In genomic region chr11:57742087-57742452, GRCh38 we compare ENCODE assay signal across 8 cellular contexts. TPM values are rescaled to one million over a fixed set of nuclear protein-coding genes. Genes with fewer than 3 reads are reported as not detected.
DNase-seq lines count a peak whose midpoint lies in the region; ATAC-seq, FAIRE-seq and TF ChIP-seq lines count a peak whose summit lies in the region.

No MANE protein-coding gene starts in this region.

- H3K9me3 ChIP-seq in A549 (no peaks in the 10 kb centered on the region), mucosa of rectum (ENCODE audit: control insufficient read depth in 2 of 2, low read length in 2 of 2) (no peaks in the 10 kb centered on the region)

- no peak for FAIRE-seq in A549 (lab: Jason Lieb, UNC)

- no peak for TF ChIP-seq POLR2A in A549 (IDR thresholded peaks at IDR 0.05; ENCODE audit: low read length)

- H3K4me1 ChIP-seq in A549 (peaks cover 14% of the 10 kb centered on the region), mucosa of rectum (ENCODE audit: control insufficient read depth in 2 of 2, insufficient read depth in 2 of 2, low read length in 2 of 2) (peaks cover 9 to 16% of the 10 kb centered on the region in 2 donors)

- TF ChIP-seq CTCF in A549 (IDR thresholded peaks at IDR 0.05) (no peak), HFF-Myc (IDR thresholded peaks at IDR 0.05; ENCODE audit: low read depth, low read length, missing control alignments) (no peak), MCF 10A (IDR thresholded peaks at IDR 0.05; ENCODE audit: unreplicated experiment) (no peak), GM20000 (IDR thresholded peaks at IDR 0.05; ENCODE audit: extremely low read depth, missing control alignments) (no peak)

- TF ChIP-seq RAD21 in A549 (conservative IDR thresholded peaks at IDR 0.05 in 1 of 2, IDR thresholded peaks at IDR 0.05 in 1 of 2), result no peak

- peaks cover 43 to 51% of the 10 kb centered on the region in 2 donors for H3K36me3 ChIP-seq in mucosa of rectum (ENCODE audit: control insufficient read depth in 2 of 2, insufficient read depth in 2 of 2, low read length in 2 of 2)

- peak overlapping the region; percentile 89 for H3K4me3 Mint-ChIP-seq in MCF 10A (ENCODE audit: unreplicated experiment)

- CTCF ChIA-PET in A549 (lab: Yijun Ruan, JAX), result interaction anchor here (0.6 to 2.9 kb wide), 4 partner anchors 9 to 59 kb away, joined by 3 to 24 read pairs (median 12); partner anchors contain the start of gene BTBD18
- CTCF ChIA-PET in MCF 10A (lab: Yijun Ruan, JAX), result interaction anchor here (0.6 to 4.4 kb wide), 6 partner anchors 9 to 541 kb away, joined by 3 to 44 read pairs (median 4); partner anchors contain the start of genes BTBD18 and TMX2

- H3K4me3 ChIP-seq in A549 (peak overlapping the region; percentile 88), HFF-Myc (replicated peaks; ENCODE audit: low read depth, low read length) (peak overlapping the region; percentile 98), mucosa of rectum (ENCODE audit: low read length in 2 of 2) (peak overlapping the region; percentile 94)

- WGBS in A549 (ENCODE audit: missing lambda C conversion rate), result 7% methylated on average over 10 of the region's 10 CpGs

- peak overlapping the region; percentile 99 for H3K27ac Mint-ChIP-seq in MCF 10A (ENCODE audit: low read depth, unreplicated experiment)

- no peaks in the 10 kb centered on the region for H3K27me3 ChIP-seq in mucosa of rectum (ENCODE audit: control insufficient read depth in 2 of 2, insufficient read depth in 2 of 2, low read length in 2 of 2)

- no peaks in the 10 kb centered on the region for H3K9me3 Mint-ChIP-seq in MCF 10A (ENCODE audit: unreplicated experiment)

- peak overlapping the region; percentile 82 for H3K4me2 ChIP-seq in A549

- intact Hi-C loops in MCF 10A (cut with micrococcal nuclease), result no loop called here

- ATAC-seq in A549, result no peak
- no peak for ATAC-seq in esophagus mucosa

- H3K4me1 Mint-ChIP-seq in MCF 10A (ENCODE audit: insufficient read depth, unreplicated experiment), result no peaks in the 10 kb centered on the region

- TSS peak; percentile 45 for BruUV-seq in MCF 10A (replicated peaks; lab: Mats Ljungman, UMichigan)

- no peak for TF ChIP-seq EP300 in A549 (IDR thresholded peaks at IDR 0.05)

- POLR2A ChIA-PET in A549 (lab: Yijun Ruan, JAX), result interaction anchor here (1.1 to 2.3 kb wide), 10 partner anchors 9 to 406 kb away, joined by 3 to 23 read pairs (median 8); partner anchors contain the start of genes BTBD18, CTNND1, MED19 and SSRP1
- POLR2A ChIA-PET in MCF 10A (lab: Yijun Ruan, JAX), result interaction anchor here (0.6 to 5.9 kb wide), 24 partner anchors 8 to 943 kb away, joined by 3 to 109 read pairs (median 4); partner anchors contain the start of genes BTBD18, CTNND1, MED19 and SLC43A3

- H3K27ac ChIP-seq in A549 (peak overlapping the region; percentile 90 to 95), mucosa of rectum (ENCODE audit: low read depth in 2 of 2, low read length in 2 of 2) (peak overlapping the region; percentile 84 to 88)

- peaks cover 77% of the 10 kb centered on the region for H3K36me3 Mint-ChIP-seq in MCF 10A (ENCODE audit: insufficient read depth, unreplicated experiment)

- H3K27me3 Mint-ChIP-seq in MCF 10A (ENCODE audit: insufficient read depth, unreplicated experiment), result no peaks in the 10 kb centered on the region

- DNase-seq in A549 (ENCODE audit: low read depth in 1 of 2, low spot score in 1 of 2) (no peak), HFF-Myc (ENCODE audit: extremely low read depth, low read depth) (no peak), MCF 10A (ENCODE audit: unreplicated experiment) (no peak), NCI-H2227 treated with DMSO at 0.1 percent for 48 hours (lab: John Stamatoyannopoulos, UW) (no peak), GM20000 (ENCODE audit: low spot score) (no peak)
- DNase-seq in effector CD4-positive, alpha-beta T cell, result no peak

- peak overlapping the region; percentile 85 to 95 for H3K9ac ChIP-seq in mucosa of rectum (ENCODE audit: low read depth in 1 of 2, low read length in 2 of 2)

TF ChIP-seq in A549, 52 proteins besides CTCF, POLR2A, EP300 and RAD21 (continues in another document):
- TF ChIP-seq CBX2 (IDR thresholded peaks at IDR 0.05; ENCODE audit: borderline replicate concordance, low read depth) (no peak), TFCP2L1 (CRISPR knock-in tag; IDR thresholded peaks at IDR 0.05) (no peak), NFE2L2 (conservative IDR thresholded peaks at IDR 0.05; ENCODE audit: low read length) (no peak), PBX3 (IDR thresholded peaks at IDR 0.05) (no peak), SREBF2 (IDR thresholded peaks at IDR 0.05) (no peak), JUNB (IDR thresholded peaks at IDR 0.05) (no peak), ZNF302 (CRISPR knock-in tag; IDR thresholded peaks at IDR 0.05) (no peak), REST (IDR thresholded peaks at IDR 0.05) (no peak), HEYL (CRISPR knock-in tag; IDR thresholded peaks at IDR 0.05) (no peak), RNF2 (IDR thresholded peaks at IDR 0.05; ENCODE audit: borderline replicate concordance, low read depth) (no peak), ZFP36 (IDR thresholded peaks at IDR 0.05; ENCODE audit: borderline replicate concordance, partially characterized antibody) (no peak)

RNA-seq across cellular contexts. Expression of gene SELENOH, which starts 0.8 kb away (rescaled TPM):
- polyA plus RNA-seq in A549 (2011; rRNA removed) (99.7 and 115 TPM in 2 replicates), A549 (2017; fragmentation: RNase III; extraction: RNeasy Plus Mini Kit Qiagen cat#74134 plus additional on column Dnase treatment) (91.4 to 96.3 TPM (median 91.8 TPM) in 3 replicates)
- polyA plus RNA-seq in A549 (2012; cell fraction: cytosol; rRNA removed), result 202 and 204 TPM in 2 replicates
- polyA plus RNA-seq in A549 (2012; cell fraction: nucleus; rRNA removed), result 138 and 154 TPM in 2 replicates
- 9.0 and 11.6 TPM in 2 replicates for polyA minus RNA-seq in A549 (2011; rRNA and poly(A)+ RNA removed)
- total RNA-seq in MCF 10A (2022) (60.3 and 84.5 TPM in 2 replicates), esophagus mucosa (120 TPM)

RNA-seq across cellular contexts. Expression of gene BTBD18, which starts 9.5 kb away (rescaled TPM):
- polyA plus RNA-seq in A549 (2011; rRNA removed), result not detected in 2 replicates
- not detected in 2 replicates for polyA plus RNA-seq in A549 (2012; cell fraction: cytosol; rRNA removed)
- polyA plus RNA-seq in A549 (2012; cell fraction: nucleus; rRNA removed), result not detected in 2 replicates
- polyA plus RNA-seq in A549 (2017; fragmentation: RNase III; extraction: RNeasy Plus Mini Kit Qiagen cat#74134 plus additional on column Dnase treatment), result not detected in 3 replicates
- not detected in 2 replicates for polyA minus RNA-seq in A549 (2011; rRNA and poly(A)+ RNA removed)
- total RNA-seq in MCF 10A (2022), result not detected in 2 replicates
- not detected for total RNA-seq in esophagus mucosa

RNA-seq across cellular contexts. Expression of gene CTNND1, which starts 19.5 kb away (rescaled TPM):
- polyA plus RNA-seq in A549 (2011; rRNA removed), result 146 and 148 TPM in 2 replicates
- 54.5 and 62.5 TPM in 2 replicates for polyA plus RNA-seq in A549 (2012; cell fraction: cytosol; rRNA removed)
- polyA plus RNA-seq in A549 (2012; cell fraction: nucleus; rRNA removed), result 107 and 112 TPM in 2 replicates
- 72.8 to 74.5 TPM (median 74.1 TPM) in 3 replicates for polyA plus RNA-seq in A549 (2017; fragmentation: RNase III; extraction: RNeasy Plus Mini Kit Qiagen cat#74134 plus additional on column Dnase treatment)
- 431 and 540 TPM in 2 replicates for polyA minus RNA-seq in A549 (2011; rRNA and poly(A)+ RNA removed)
- 114 and 118 TPM in 2 replicates for total RNA-seq in MCF 10A (2022)
- 323 TPM for total RNA-seq in esophagus mucosa

RNA-seq across cellular contexts. Expression of gene TMX2, which starts 29.7 kb away (rescaled TPM):
- 168 and 191 TPM in 2 replicates for polyA plus RNA-seq in A549 (2011; rRNA removed)
- polyA plus RNA-seq in A549 (2012; cell fraction: cytosol; rRNA removed), result 118 and 122 TPM in 2 replicates
- 71.0 and 71.9 TPM in 2 replicates for polyA plus RNA-seq in A549 (2012; cell fraction: nucleus; rRNA removed)
- polyA plus RNA-seq in A549 (2017; fragmentation: RNase III; extraction: RNeasy Plus Mini Kit Qiagen cat#74134 plus additional on column Dnase treatment), result 137 to 162 TPM (median 140 TPM) in 3 replicates
- 174 and 190 TPM in 2 replicates for polyA minus RNA-seq in A549 (2011; rRNA and poly(A)+ RNA removed)
- 145 and 161 TPM in 2 replicates for total RNA-seq in MCF 10A (2022)
- 60.2 TPM for total RNA-seq in esophagus mucosa

RNA-seq across cellular contexts. Expression of gene MED19, which starts 30.1 kb away (rescaled TPM):
- polyA plus RNA-seq in A549 (2011; rRNA removed) (33.5 and 38.5 TPM in 2 replicates), A549 (2017; fragmentation: RNase III; extraction: RNeasy Plus Mini Kit Qiagen cat#74134 plus additional on column Dnase treatment) (22.5 to 23.5 TPM (median 23.3 TPM) in 3 replicates)
- polyA plus RNA-seq in A549 (2012; cell fraction: cytosol; rRNA removed), result 40.9 and 44.2 TPM in 2 replicates
- 21.2 and 42.9 TPM in 2 replicates for polyA plus RNA-seq in A549 (2012; cell fraction: nucleus; rRNA removed)
- polyA minus RNA-seq in A549 (2011; rRNA and poly(A)+ RNA removed), result 10.7 and 11.7 TPM in 2 replicates
- total RNA-seq in MCF 10A (2022) (32.3 and 36.2 TPM in 2 replicates), esophagus mucosa (12.8 TPM)
